Comparison of ENCODE assay signal across 14 cellular contexts in genomic region chr3:197178998-197179397, GRCh38.
A peak's percentile ranks its signal among the peaks of the same experiment; 100 is the strongest.
DNase-seq lines count a peak whose midpoint lies in the region; ATAC-seq, FAIRE-seq and TF ChIP-seq lines count a peak whose summit lies in the region.
"Had no signal": no experiment of that assay in that cellular context is flagged by ENCODE, and none has a peak within 500 bp of the region (broad histone marks: within the 10 kb centered on the region; RNA-seq: fewer than 3 reads in every experiment).

No MANE protein-coding gene starts in this region.

- H3K27ac ChIP-seq in HepG2 (ENCODE audit: extremely low read length, insufficient read depth, low read length): no peak overlapping the region
- H3K27ac ChIP-seq in right lobe of liver: no peak overlapping the region
- H3K27ac ChIP-seq: 22Rv1 had no signal

- H3K4me1 Mint-ChIP-seq in activated naive CD4-positive, alpha-beta T cell treated with anti-CD3 and anti-CD28 coated beads, Interleukin-2, amount 50 U/mL, for 24 hours: peaks cover 29% of the 10 kb centered on the region
- no peaks in the 10 kb centered on the region for H3K4me1 Mint-ChIP-seq in endothelial cell (ENCODE audit: unreplicated experiment)
- H3K4me1 Mint-ChIP-seq in effector memory CD8-positive, alpha-beta T cell (ENCODE audit: low read depth in 2 of 2): peaks cover 4 to 16% of the 10 kb centered on the region in 2 donors

- peaks cover 4% of the 10 kb centered on the region for H3K36me3 Mint-ChIP-seq in activated naive CD4-positive, alpha-beta T cell treated with anti-CD3 and anti-CD28 coated beads, Interleukin-2, amount 50 U/mL, for 24 hours
- H3K36me3 Mint-ChIP-seq in endothelial cell (ENCODE audit: low read depth, unreplicated experiment): no peaks in the 10 kb centered on the region
- H3K36me3 Mint-ChIP-seq in effector memory CD8-positive, alpha-beta T cell (ENCODE audit: insufficient read depth): no peaks in the 10 kb centered on the region

- intact Hi-C loops in HepG2 (cut with micrococcal nuclease; ENCODE audit: unreplicated experiment): no loop called here
- intact Hi-C loops in right lobe of liver (cut with DNase I): no loop called here

- H4K20me1 ChIP-seq in HepG2 (ENCODE audit: insufficient read depth, low read length): no peaks in the 10 kb centered on the region

- ATAC-seq in HepG2: no peak
- ATAC-seq in right lobe of liver: no peak
- ATAC-seq in effector memory CD8-positive, alpha-beta T cell (replicated peaks): no peak
- no peak for ATAC-seq in GM18505 (IDR thresholded peaks at IDR 0.05; ENCODE audit: unreplicated experiment)
- ATAC-seq in HG02885 (IDR thresholded peaks at IDR 0.05; ENCODE audit: poor library complexity, unreplicated experiment): no peak
- ATAC-seq: CD8-positive, alpha-beta T cell; HCT116 had no signal

- in situ Hi-C loops in HepG2 (cut with HindIII; ENCODE audit: extremely low pct_ligation_motif_present, low pct_unique_long_range_greater_than_20kb): no loop called here

- H3K36me3 ChIP-seq in HepG2 (replicated peaks in 1 of 2; ENCODE audit: control insufficient read depth in 1 of 2, insufficient read depth in 2 of 2, low read length in 2 of 2): peaks cover 4 to 24% of the 10 kb centered on the region in 2 experiments
- H3K36me3 ChIP-seq in right lobe of liver: no peaks in the 10 kb centered on the region

- no peak overlapping the region for H3K4me3 Mint-ChIP-seq in activated naive CD4-positive, alpha-beta T cell treated with anti-CD3 and anti-CD28 coated beads, Interleukin-2, amount 50 U/mL, for 24 hours
- H3K4me3 Mint-ChIP-seq in endothelial cell (ENCODE audit: unreplicated experiment): no peak overlapping the region
- no peak overlapping the region for H3K4me3 Mint-ChIP-seq in effector memory CD8-positive, alpha-beta T cell
- H3K4me3 Mint-ChIP-seq: CD14-positive monocyte; CD8-positive, alpha-beta T cell had no signal

- TF ChIP-seq EP300 in HepG2 (IDR thresholded peaks at IDR 0.05; ENCODE audit: low read depth in 2 of 2, low read length in 2 of 2) (no peak), HepG2 (CRISPR knock-in tag; IDR thresholded peaks at IDR 0.05; ENCODE audit: borderline replicate concordance) (no peak)

- H3K27me3 ChIP-seq in HepG2 (ENCODE audit: control insufficient read depth in 1 of 2, insufficient read depth in 2 of 2, low read length in 2 of 2) (no peaks in the 10 kb centered on the region), right lobe of liver (no peaks in the 10 kb centered on the region)

- no TSS peak for BruUV-seq in HepG2 (replicated peaks; lab: Mats Ljungman, UMichigan)

- no peak overlapping the region for H3K4me2 ChIP-seq in HepG2 (ENCODE audit: low read depth, low read length)

- no peaks in the 10 kb centered on the region for H3K9me3 Mint-ChIP-seq in activated naive CD4-positive, alpha-beta T cell treated with anti-CD3 and anti-CD28 coated beads, Interleukin-2, amount 50 U/mL, for 24 hours
- H3K9me3 Mint-ChIP-seq in endothelial cell (ENCODE audit: unreplicated experiment): no peaks in the 10 kb centered on the region
- H3K9me3 Mint-ChIP-seq in effector memory CD8-positive, alpha-beta T cell: no peaks in the 10 kb centered on the region
- H3K9me3 Mint-ChIP-seq: CD14-positive monocyte; CD8-positive, alpha-beta T cell had no signal

- POLR2A ChIA-PET in HepG2 (lab: Yijun Ruan, JAX): no interaction called here

- H3K4me3 ChIP-seq in HepG2 (replicated peaks in 1 of 3; ENCODE audit: insufficient read depth in 1 of 3, low read depth in 2 of 3, low read length in 3 of 3): no peak overlapping the region
- H3K4me3 ChIP-seq in right lobe of liver: no peak overlapping the region

- no peak overlapping the region for H3K9ac ChIP-seq in HepG2 (ENCODE audit: insufficient read depth, low read depth, low read length)

- peaks cover 24% of the 10 kb centered on the region for H3K79me2 ChIP-seq in HepG2 (ENCODE audit: insufficient read depth, low read length)

- H3K9me3 ChIP-seq in HepG2 (ENCODE audit: low read length) (no peaks in the 10 kb centered on the region), right lobe of liver (no peaks in the 10 kb centered on the region)

- TF ChIP-seq RAD21 in HepG2 (CRISPR knock-in tag; IDR thresholded peaks at IDR 0.05): no peak

- no peak for FAIRE-seq in HepG2 (lab: Jason Lieb, UNC)

- H3K27ac Mint-ChIP-seq in activated naive CD4-positive, alpha-beta T cell treated with anti-CD3 and anti-CD28 coated beads, Interleukin-2, amount 50 U/mL, for 24 hours: peak overlapping the region; percentile 37
- peak overlapping the region; percentile 16 for H3K27ac Mint-ChIP-seq in endothelial cell (ENCODE audit: unreplicated experiment)
- H3K27ac Mint-ChIP-seq in effector memory CD8-positive, alpha-beta T cell: no peak overlapping the region
- H3K27ac Mint-ChIP-seq: CD14-positive monocyte; CD8-positive, alpha-beta T cell had no signal

- CTCF ChIA-PET in HepG2 (lab: Yijun Ruan, JAX; ENCODE audit: low intra/inter-chr PET ratio, low total read pairs): no interaction called here

- no peaks in the 10 kb centered on the region for H3K27me3 Mint-ChIP-seq in activated naive CD4-positive, alpha-beta T cell treated with anti-CD3 and anti-CD28 coated beads, Interleukin-2, amount 50 U/mL, for 24 hours
- H3K27me3 Mint-ChIP-seq in endothelial cell (ENCODE audit: unreplicated experiment): no peaks in the 10 kb centered on the region
- H3K27me3 Mint-ChIP-seq in effector memory CD8-positive, alpha-beta T cell: no peaks in the 10 kb centered on the region

- DNase-seq in activated naive CD4-positive, alpha-beta T cell treated with anti-CD3 and anti-CD28 coated beads, Interleukin-2, amount 50 U/mL, for 16 hours: no peak
- DNase-seq in HepG2 (ENCODE audit: low spot score) (no peak), right lobe of liver (no peak), endothelial cell (ENCODE audit: low spot score) (no peak)
- no peak for DNase-seq in effector memory CD8-positive, alpha-beta T cell
- DNase-seq: CD8-positive, alpha-beta T cell; COR-L47; GF-D8 had no signal

- TF ChIP-seq POLR2A in HepG2 (IDR thresholded peaks at IDR 0.05; ENCODE audit: insufficient read depth in 1 of 2, low read depth in 2 of 2, low read length in 2 of 2) (no peak), right lobe of liver (IDR thresholded peaks at IDR 0.05) (no peak), GM18505 (IDR thresholded peaks at IDR 0.05; ENCODE audit: borderline replicate concordance, extremely low read depth, insufficient read depth, insufficient read length) (no peak)

- H2AFZ ChIP-seq in HepG2 (ENCODE audit: low read length): no peak overlapping the region

- H3K4me1 ChIP-seq in HepG2 (ENCODE audit: insufficient read depth, low read length): no peaks in the 10 kb centered on the region
- peaks cover 0 to 11% (median 0%) of the 10 kb centered on the region in 4 donors for H3K4me1 ChIP-seq in right lobe of liver

- TF ChIP-seq CTCF in HepG2 (CRISPR knock-in tag; IDR thresholded peaks at IDR 0.05) (no peak), right lobe of liver (IDR thresholded peaks at IDR 0.05) (no peak), endothelial cell (IDR thresholded peaks at IDR 0.05; ENCODE audit: unreplicated experiment) (no peak)

- WGBS in HepG2 (ENCODE audit: low lambda C conversion rate): 98% methylated on average over 5 of the region's 5 CpGs
- WGBS in right lobe of liver (ENCODE audit: insufficient coverage, low coverage, low lambda C conversion rate, missing lambda C conversion rate): 94% methylated on average over 4 of the region's 5 CpGs

TF ChIP-seq in HepG2, 621 proteins besides CTCF, POLR2A, EP300 and RAD21:
- TF ChIP-seq RBM22 (optimal IDR thresholded peaks at IDR 0.05; ENCODE audit: low read length) (peak; percentile 63), ZKSCAN5 (CRISPR knock-in tag; IDR thresholded peaks at IDR 0.05) (no peak), ZNF687 (CRISPR knock-in tag; IDR thresholded peaks at IDR 0.05) (no peak)

Comparison
In these comparisons a context has a peak if more than half of its experiments do, and no peak if none do; other contexts are left out.
1. H3K27ac Mint-ChIP-seq: peak in activated naive CD4-positive, alpha-beta T cell treated with anti-CD3 and anti-CD28 coated beads, Interleukin-2, amount 50 U/mL, for 24 hours (single experiment) and endothelial cell (single experiment); none in effector memory CD8-positive, alpha-beta T cell (0 of 2).